Comparison of ENCODE assay signal across 1 cellular context in the genomic region with DNA sequence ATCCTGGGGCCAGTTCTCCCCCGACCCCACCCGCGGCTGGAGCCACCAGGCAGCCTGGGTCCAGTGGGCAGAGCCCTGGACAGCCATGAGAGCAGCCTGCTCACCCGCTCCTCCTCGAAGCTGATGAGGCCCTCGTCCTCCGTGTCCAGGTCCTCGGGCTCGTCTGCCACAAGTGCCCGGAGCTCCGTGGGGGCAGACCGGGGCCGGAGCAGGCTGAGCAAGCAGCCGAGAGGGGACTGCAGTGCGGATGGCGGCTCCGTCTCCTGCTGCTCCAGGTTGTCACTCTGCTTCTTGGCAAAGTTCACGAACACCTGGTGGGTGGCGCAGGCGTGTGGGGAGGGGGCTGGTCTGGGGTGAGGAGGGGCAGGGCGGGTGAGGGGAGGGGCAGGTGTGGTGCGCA.
TF ChIP-seq lines count a peak whose summit lies in the region.

No MANE protein-coding gene starts in this region.

TF ChIP-seq in HEK293, 187 proteins besides CTCF, POLR2A, EP300 and RAD21 (continued from another document):
- TF ChIP-seq, protein P1, sequence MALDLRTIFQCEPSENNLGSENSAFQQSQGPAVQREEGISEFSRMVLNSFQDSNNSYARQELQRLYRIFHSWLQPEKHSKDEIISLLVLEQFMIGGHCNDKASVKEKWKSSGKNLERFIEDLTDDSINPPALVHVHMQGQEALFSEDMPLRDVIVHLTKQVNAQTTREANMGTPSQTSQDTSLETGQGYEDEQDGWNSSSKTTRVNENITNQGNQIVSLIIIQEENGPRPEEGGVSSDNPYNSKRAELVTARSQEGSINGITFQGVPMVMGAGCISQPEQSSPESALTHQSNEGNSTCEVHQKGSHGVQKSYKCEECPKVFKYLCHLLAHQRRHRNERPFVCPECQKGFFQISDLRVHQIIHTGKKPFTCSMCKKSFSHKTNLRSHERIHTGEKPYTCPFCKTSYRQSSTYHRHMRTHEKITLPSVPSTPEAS (tag by site-specific recombination; IDR thresholded peaks at IDR 0.05): no peak
TF ChIP-seq in HEK293: peak in this region for 3.
